1 cellular context compared by ENCODE assay signal in the genomic region with DNA sequence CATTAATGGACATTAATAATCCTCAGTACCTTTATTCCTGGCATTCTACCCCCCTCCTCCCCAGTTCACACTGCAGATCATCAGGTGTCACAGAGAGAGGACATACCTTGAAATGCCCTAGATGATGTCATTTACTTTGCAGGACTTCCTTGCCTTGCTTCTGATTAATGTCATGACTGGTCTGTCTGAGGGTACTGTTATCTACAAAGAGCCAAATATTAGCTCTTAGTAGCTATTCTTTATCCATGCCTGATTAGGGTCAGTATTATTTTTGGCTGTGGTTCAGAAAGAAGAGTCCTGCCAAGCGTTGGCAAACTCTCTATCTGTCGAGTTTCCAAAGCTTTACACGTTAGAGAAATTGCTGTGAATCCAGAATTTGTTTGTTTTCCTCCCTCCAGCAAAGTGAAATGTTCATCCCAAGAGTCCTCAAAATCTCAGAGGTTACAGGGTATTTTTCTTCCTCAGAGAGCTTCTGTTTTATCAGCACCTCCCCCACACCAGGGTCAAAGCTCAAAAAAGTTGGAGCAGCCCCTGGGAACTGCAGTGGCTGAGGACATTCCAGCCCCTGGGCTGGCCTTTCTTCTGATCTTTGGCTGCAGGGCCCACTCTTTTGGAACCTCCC.
TF ChIP-seq lines count a peak whose summit lies in the region.

No MANE protein-coding gene starts in this region.

TF ChIP-seq in H1, 55 proteins besides CTCF, POLR2A, EP300 and RAD21:
- TF ChIP-seq, protein P1, sequence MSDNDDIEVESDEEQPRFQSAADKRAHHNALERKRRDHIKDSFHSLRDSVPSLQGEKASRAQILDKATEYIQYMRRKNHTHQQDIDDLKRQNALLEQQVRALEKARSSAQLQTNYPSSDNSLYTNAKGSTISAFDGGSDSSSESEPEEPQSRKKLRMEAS (IDR thresholded peaks at IDR 0.05), result no peak
- no peak for TF ChIP-seq ASH2L (IDR thresholded peaks at IDR 0.05; ENCODE audit: low read length)
- TF ChIP-seq, protein P2, sequence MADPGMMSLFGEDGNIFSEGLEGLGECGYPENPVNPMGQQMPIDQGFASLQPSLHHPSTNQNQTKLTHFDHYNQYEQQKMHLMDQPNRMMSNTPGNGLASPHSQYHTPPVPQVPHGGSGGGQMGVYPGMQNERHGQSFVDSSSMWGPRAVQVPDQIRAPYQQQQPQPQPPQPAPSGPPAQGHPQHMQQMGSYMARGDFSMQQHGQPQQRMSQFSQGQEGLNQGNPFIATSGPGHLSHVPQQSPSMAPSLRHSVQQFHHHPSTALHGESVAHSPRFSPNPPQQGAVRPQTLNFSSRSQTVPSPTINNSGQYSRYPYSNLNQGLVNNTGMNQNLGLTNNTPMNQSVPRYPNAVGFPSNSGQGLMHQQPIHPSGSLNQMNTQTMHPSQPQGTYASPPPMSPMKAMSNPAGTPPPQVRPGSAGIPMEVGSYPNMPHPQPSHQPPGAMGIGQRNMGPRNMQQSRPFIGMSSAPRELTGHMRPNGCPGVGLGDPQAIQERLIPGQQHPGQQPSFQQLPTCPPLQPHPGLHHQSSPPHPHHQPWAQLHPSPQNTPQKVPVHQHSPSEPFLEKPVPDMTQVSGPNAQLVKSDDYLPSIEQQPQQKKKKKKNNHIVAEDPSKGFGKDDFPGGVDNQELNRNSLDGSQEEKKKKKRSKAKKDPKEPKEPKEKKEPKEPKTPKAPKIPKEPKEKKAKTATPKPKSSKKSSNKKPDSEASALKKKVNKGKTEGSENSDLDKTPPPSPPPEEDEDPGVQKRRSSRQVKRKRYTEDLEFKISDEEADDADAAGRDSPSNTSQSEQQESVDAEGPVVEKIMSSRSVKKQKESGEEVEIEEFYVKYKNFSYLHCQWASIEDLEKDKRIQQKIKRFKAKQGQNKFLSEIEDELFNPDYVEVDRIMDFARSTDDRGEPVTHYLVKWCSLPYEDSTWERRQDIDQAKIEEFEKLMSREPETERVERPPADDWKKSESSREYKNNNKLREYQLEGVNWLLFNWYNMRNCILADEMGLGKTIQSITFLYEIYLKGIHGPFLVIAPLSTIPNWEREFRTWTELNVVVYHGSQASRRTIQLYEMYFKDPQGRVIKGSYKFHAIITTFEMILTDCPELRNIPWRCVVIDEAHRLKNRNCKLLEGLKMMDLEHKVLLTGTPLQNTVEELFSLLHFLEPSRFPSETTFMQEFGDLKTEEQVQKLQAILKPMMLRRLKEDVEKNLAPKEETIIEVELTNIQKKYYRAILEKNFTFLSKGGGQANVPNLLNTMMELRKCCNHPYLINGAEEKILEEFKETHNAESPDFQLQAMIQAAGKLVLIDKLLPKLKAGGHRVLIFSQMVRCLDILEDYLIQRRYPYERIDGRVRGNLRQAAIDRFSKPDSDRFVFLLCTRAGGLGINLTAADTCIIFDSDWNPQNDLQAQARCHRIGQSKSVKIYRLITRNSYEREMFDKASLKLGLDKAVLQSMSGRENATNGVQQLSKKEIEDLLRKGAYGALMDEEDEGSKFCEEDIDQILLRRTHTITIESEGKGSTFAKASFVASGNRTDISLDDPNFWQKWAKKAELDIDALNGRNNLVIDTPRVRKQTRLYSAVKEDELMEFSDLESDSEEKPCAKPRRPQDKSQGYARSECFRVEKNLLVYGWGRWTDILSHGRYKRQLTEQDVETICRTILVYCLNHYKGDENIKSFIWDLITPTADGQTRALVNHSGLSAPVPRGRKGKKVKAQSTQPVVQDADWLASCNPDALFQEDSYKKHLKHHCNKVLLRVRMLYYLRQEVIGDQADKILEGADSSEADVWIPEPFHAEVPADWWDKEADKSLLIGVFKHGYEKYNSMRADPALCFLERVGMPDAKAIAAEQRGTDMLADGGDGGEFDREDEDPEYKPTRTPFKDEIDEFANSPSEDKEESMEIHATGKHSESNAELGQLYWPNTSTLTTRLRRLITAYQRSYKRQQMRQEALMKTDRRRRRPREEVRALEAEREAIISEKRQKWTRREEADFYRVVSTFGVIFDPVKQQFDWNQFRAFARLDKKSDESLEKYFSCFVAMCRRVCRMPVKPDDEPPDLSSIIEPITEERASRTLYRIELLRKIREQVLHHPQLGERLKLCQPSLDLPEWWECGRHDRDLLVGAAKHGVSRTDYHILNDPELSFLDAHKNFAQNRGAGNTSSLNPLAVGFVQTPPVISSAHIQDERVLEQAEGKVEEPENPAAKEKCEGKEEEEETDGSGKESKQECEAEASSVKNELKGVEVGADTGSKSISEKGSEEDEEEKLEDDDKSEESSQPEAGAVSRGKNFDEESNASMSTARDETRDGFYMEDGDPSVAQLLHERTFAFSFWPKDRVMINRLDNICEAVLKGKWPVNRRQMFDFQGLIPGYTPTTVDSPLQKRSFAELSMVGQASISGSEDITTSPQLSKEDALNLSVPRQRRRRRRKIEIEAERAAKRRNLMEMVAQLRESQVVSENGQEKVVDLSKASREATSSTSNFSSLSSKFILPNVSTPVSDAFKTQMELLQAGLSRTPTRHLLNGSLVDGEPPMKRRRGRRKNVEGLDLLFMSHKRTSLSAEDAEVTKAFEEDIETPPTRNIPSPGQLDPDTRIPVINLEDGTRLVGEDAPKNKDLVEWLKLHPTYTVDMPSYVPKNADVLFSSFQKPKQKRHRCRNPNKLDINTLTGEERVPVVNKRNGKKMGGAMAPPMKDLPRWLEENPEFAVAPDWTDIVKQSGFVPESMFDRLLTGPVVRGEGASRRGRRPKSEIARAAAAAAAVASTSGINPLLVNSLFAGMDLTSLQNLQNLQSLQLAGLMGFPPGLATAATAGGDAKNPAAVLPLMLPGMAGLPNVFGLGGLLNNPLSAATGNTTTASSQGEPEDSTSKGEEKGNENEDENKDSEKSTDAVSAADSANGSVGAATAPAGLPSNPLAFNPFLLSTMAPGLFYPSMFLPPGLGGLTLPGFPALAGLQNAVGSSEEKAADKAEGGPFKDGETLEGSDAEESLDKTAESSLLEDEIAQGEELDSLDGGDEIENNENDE (IDR thresholded peaks at IDR 0.05; ENCODE audit: insufficient replicate concordance, low read length), result no peak
- TF ChIP-seq KDM4A (IDR thresholded peaks at IDR 0.05; ENCODE audit: low read depth, low read length, severe bottlenecking), result no peak
- no peak for TF ChIP-seq CTBP2 (IDR thresholded peaks at IDR 0.05; ENCODE audit: borderline replicate concordance, insufficient read depth, insufficient read length, low read length)
- TF ChIP-seq EGR1 (IDR thresholded peaks at IDR 0.05; ENCODE audit: borderline replicate concordance, low read depth, low read length), result no peak
TF ChIP-seq in H1: peak in this region for 0.
